In the genomic region with DNA sequence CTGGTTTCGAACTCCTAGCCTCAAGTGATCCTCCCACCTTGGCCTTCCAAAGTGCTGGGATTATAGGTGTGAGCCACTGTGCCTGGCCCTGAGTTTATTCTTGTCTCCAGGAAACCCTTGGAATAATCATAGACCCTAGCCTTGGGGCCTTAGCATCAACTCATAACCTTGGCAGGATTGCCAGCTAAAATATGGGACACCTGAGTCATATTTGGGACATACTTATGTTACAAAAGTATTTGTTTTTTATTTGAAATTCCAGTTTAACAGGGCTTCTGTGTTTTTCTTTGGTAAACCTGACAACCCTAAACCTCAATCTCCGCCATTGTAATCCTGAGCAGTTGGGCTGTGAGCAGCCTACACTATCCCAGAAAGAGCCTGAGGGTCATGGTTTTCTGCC, we compare ENCODE assay signal across 16 cellular contexts. TPM values are rescaled to one million over a fixed set of nuclear protein-coding genes. Genes with fewer than 3 reads are reported as not detected.
DNase-seq lines count a peak whose midpoint lies in the region; ATAC-seq and TF ChIP-seq lines count a peak whose summit lies in the region.
"Had no signal": no experiment of that assay in that cellular context is flagged by ENCODE, and none has a peak within 500 bp of the region (broad histone marks: within the 10 kb centered on the region; RNA-seq: fewer than 3 reads in every experiment).

No MANE protein-coding gene starts in this region.

- ATAC-seq in activated B cell treated with CpG ODN at 0.5 μM for 24 hours (ENCODE audit: low read depth) (no peak), GM21360 (IDR thresholded peaks at IDR 0.05; ENCODE audit: unreplicated experiment) (no peak)
- ATAC-seq in effector memory CD8-positive, alpha-beta T cell (replicated peaks): no peak
- no peak for ATAC-seq in stimulated activated effector memory CD8-positive, alpha-beta T cell treated with anti-CD3 and anti-CD28 coated beads, Interleukin-12 subunit alpha, Interleukin-12 subunit beta, amount 100 ng/mL, for 72 hours
- ATAC-seq: CD8-positive, alpha-beta T cell; left cardiac atrium had no signal

- no peak overlapping the region for H3K27ac Mint-ChIP-seq in activated naive CD4-positive, alpha-beta T cell treated with anti-CD3 and anti-CD28 coated beads for 36 hours
- peak overlapping the region; percentile 93 for H3K27ac Mint-ChIP-seq in activated B cell treated with CpG ODN at 0.5 μM for 24 hours
- H3K27ac Mint-ChIP-seq in effector memory CD8-positive, alpha-beta T cell: peak overlapping the region; percentile 39 to 95
- peak overlapping the region; percentile 80 for H3K27ac Mint-ChIP-seq in stimulated activated effector memory CD8-positive, alpha-beta T cell treated with anti-CD3 and anti-CD28 coated beads, Interleukin-12 subunit alpha, Interleukin-12 subunit beta, amount 100 ng/mL, for 72 hours

- intact Hi-C loops in activated naive CD4-positive, alpha-beta T cell treated with anti-CD3 and anti-CD28 coated beads for 36 hours (cut with micrococcal nuclease): no loop called here
- intact Hi-C loops in activated B cell treated with CpG ODN at 0.5 μM for 24 hours (cut with micrococcal nuclease): loop anchor here (5.0 kb wide), 2 partner anchors 113 to 1117 kb away; partner anchors contain the start of gene TOP2A

- H3K4me1 Mint-ChIP-seq in activated naive CD4-positive, alpha-beta T cell treated with anti-CD3 and anti-CD28 coated beads for 36 hours (ENCODE audit: low read depth): peaks cover 63% of the 10 kb centered on the region
- peaks cover 48% of the 10 kb centered on the region for H3K4me1 Mint-ChIP-seq in activated B cell treated with CpG ODN at 0.5 μM for 24 hours
- H3K4me1 Mint-ChIP-seq in effector memory CD8-positive, alpha-beta T cell (ENCODE audit: low read depth in 2 of 2): peaks cover 51 to 58% of the 10 kb centered on the region in 2 donors
- H3K4me1 Mint-ChIP-seq in stimulated activated effector memory CD8-positive, alpha-beta T cell treated with anti-CD3 and anti-CD28 coated beads, Interleukin-12 subunit alpha, Interleukin-12 subunit beta, amount 100 ng/mL, for 72 hours: peaks cover 65% of the 10 kb centered on the region

- no peak for TF ChIP-seq CTCF in activated B cell treated with CpG ODN at 0.5 μM for 24 hours (IDR thresholded peaks at IDR 0.05)

- H3K9me3 Mint-ChIP-seq in activated naive CD4-positive, alpha-beta T cell treated with anti-CD3 and anti-CD28 coated beads for 36 hours: peaks cover 9% of the 10 kb centered on the region
- peaks cover 4% of the 10 kb centered on the region for H3K9me3 Mint-ChIP-seq in activated B cell treated with CpG ODN at 0.5 μM for 24 hours
- H3K9me3 Mint-ChIP-seq in effector memory CD8-positive, alpha-beta T cell: no peaks in the 10 kb centered on the region
- peaks cover 2% of the 10 kb centered on the region for H3K9me3 Mint-ChIP-seq in stimulated activated effector memory CD8-positive, alpha-beta T cell treated with anti-CD3 and anti-CD28 coated beads, Interleukin-12 subunit alpha, Interleukin-12 subunit beta, amount 100 ng/mL, for 72 hours

- no peaks in the 10 kb centered on the region for H3K27me3 Mint-ChIP-seq in activated naive CD4-positive, alpha-beta T cell treated with anti-CD3 and anti-CD28 coated beads for 36 hours (ENCODE audit: low read depth)
- H3K27me3 Mint-ChIP-seq in activated B cell treated with CpG ODN at 0.5 μM for 24 hours: no peaks in the 10 kb centered on the region
- no peaks in the 10 kb centered on the region for H3K27me3 Mint-ChIP-seq in effector memory CD8-positive, alpha-beta T cell

- CTCF ChIA-PET in activated naive CD4-positive, alpha-beta T cell treated with anti-CD3 and anti-CD28 coated beads for 36 hours (lab: Charles Lee): interaction anchor here (1.1 to 16.6 kb wide), 7 partner anchors 12 to 172 kb away, joined by 3 to 276 read pairs (median 81); partner anchors contain the start of genes CCR7, GJD3 and TOP2A
- CTCF ChIA-PET in activated B cell treated with CpG ODN at 0.5 μM for 24 hours (lab: Charles Lee): interaction anchor here (6.7 to 6.8 kb wide), 2 partner anchors 54 to 88 kb away, joined by 64 to 111 read pairs; partner anchors contain the start of gene IGFBP4

- peaks cover 9% of the 10 kb centered on the region for H3K36me3 Mint-ChIP-seq in activated naive CD4-positive, alpha-beta T cell treated with anti-CD3 and anti-CD28 coated beads for 36 hours (ENCODE audit: low read depth)
- peaks cover 8% of the 10 kb centered on the region for H3K36me3 Mint-ChIP-seq in activated B cell treated with CpG ODN at 0.5 μM for 24 hours (ENCODE audit: low read depth)
- H3K36me3 Mint-ChIP-seq in effector memory CD8-positive, alpha-beta T cell (ENCODE audit: insufficient read depth): peaks cover 21% of the 10 kb centered on the region
- peaks cover 17% of the 10 kb centered on the region for H3K36me3 Mint-ChIP-seq in stimulated activated effector memory CD8-positive, alpha-beta T cell treated with anti-CD3 and anti-CD28 coated beads, Interleukin-12 subunit alpha, Interleukin-12 subunit beta, amount 100 ng/mL, for 72 hours

- POLR2A ChIA-PET in activated B cell treated with CpG ODN at 0.5 μM for 24 hours (lab: Charles Lee): interaction anchor here (0.6 to 40.7 kb wide), 4 partner anchors 13 to 133 kb away, joined by 4 to 1450 read pairs (median 44); partner anchors contain the start of genes CCR7 and IGFBP4

- no peak overlapping the region for H3K4me3 Mint-ChIP-seq in activated naive CD4-positive, alpha-beta T cell treated with anti-CD3 and anti-CD28 coated beads for 36 hours
- no peak overlapping the region for H3K4me3 Mint-ChIP-seq in activated B cell treated with CpG ODN at 0.5 μM for 24 hours
- no peak overlapping the region for H3K4me3 Mint-ChIP-seq in effector memory CD8-positive, alpha-beta T cell
- peak overlapping the region; percentile 78 for H3K4me3 Mint-ChIP-seq in stimulated activated effector memory CD8-positive, alpha-beta T cell treated with anti-CD3 and anti-CD28 coated beads, Interleukin-12 subunit alpha, Interleukin-12 subunit beta, amount 100 ng/mL, for 72 hours
- H3K4me3 Mint-ChIP-seq: CD8-positive, alpha-beta T cell had no signal

- DNase-seq in activated naive CD4-positive, alpha-beta T cell treated with anti-CD3 and anti-CD28 coated beads for 36 hours: peak; percentile 4
- DNase-seq in activated naive CD4-positive, alpha-beta T cell (lab: John Stamatoyannopoulos, UW): no peak
- DNase-seq in activated B cell treated with CpG ODN at 0.5 μM for 24 hours (no peak), NCI-H226 (no peak)
- no peak for DNase-seq in effector memory CD8-positive, alpha-beta T cell
- no peak for DNase-seq in stimulated activated effector memory CD8-positive, alpha-beta T cell treated with anti-CD3 and anti-CD28 coated beads, Interleukin-12 subunit alpha, Interleukin-12 subunit beta, amount 100 ng/mL, for 72 hours (ENCODE audit: low spot score in 2 of 2)
- DNase-seq in central memory CD4-positive, alpha-beta T cell: no peak
- DNase-seq: amniotic stem cell; CD8-positive, alpha-beta T cell; midbrain; NCI-H1694; retina; stomach had no signal

RNA-seq across cellular contexts. Expression of gene TNS4, which starts 28.6 kb away (rescaled TPM):
- 1 to 10 TPM; 4.7 to 5.9 TPM for total RNA-seq in activated naive CD4-positive, alpha-beta T cell treated with anti-CD3 and anti-CD28 coated beads for 36 hours
- 0.18 TPM in 1 of 2 replicates, not detected in the other for total RNA-seq in activated B cell treated with CpG ODN at 0.5 μM for 24 hours
- total RNA-seq: frontal cortex, left cardiac atrium had no signal

RNA-seq across cellular contexts. Expression of gene CCR7, which starts 35.3 kb away (rescaled TPM):
- total RNA-seq in activated naive CD4-positive, alpha-beta T cell treated with anti-CD3 and anti-CD28 coated beads for 36 hours: 100 to 1,000 TPM; 150 to 156 TPM
- 572 and 573 TPM in 2 replicates for total RNA-seq in activated B cell treated with CpG ODN at 0.5 μM for 24 hours
- total RNA-seq: frontal cortex had no signal
